13 cellular contexts compared by ENCODE assay signal in the genomic region with DNA sequence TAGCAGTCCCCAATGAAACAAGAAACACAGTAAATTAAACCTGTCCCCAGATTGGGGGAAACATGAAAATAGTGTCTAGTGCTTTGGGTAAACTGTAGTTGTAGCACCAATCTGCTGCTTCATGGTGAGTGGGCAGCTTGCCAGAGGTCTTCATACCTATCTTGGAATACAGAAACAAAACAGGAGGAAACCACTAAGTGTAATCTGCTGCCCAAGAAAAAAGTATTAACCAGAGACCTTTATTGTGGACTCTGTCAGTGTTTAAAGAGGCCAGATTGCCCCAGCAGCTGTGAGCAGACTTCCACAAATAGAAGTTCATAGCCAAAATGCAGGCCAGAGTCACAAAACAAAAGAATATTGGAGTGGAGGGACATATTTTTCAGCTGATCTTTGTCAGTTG. TPM values are rescaled to one million over a fixed set of nuclear protein-coding genes. Genes with fewer than 3 reads are reported as not detected.
DNase-seq lines count a peak whose midpoint lies in the region; ATAC-seq and TF ChIP-seq lines count a peak whose summit lies in the region.
"Had no signal": no experiment of that assay in that cellular context is flagged by ENCODE, and none has a peak within 500 bp of the region (broad histone marks: within the 10 kb centered on the region; RNA-seq: fewer than 3 reads in every experiment).

No MANE protein-coding gene starts in this region.

- no peaks in the 10 kb centered on the region for H3K9me3 ChIP-seq in heart right ventricle
- H3K9me3 ChIP-seq in SK-N-MC (ENCODE audit: low read depth, low read length), result no peaks in the 10 kb centered on the region
- no peaks in the 10 kb centered on the region for H3K9me3 ChIP-seq in transverse colon

- no peaks in the 10 kb centered on the region for H3K9me3 Mint-ChIP-seq in activated CD4-positive, alpha-beta T cell treated with anti-CD3 and anti-CD28 coated beads, Interleukin-2, amount 10 ng/mL, durations not matched to agents 7 days and 5 days
- H3K9me3 Mint-ChIP-seq: activated T-helper 2 cell treated with anti-CD3 and anti-CD28 coated beads, Interferon-gamma antibody, Interleukin-2, Interleukin-4, amounts not matched to agents 10 μg/mL and 5 μg/mL and 100 μg/mL, durations not matched to agents 14 hours and 24 hours and 36 hours; neural progenitor cell had no signal

- intact Hi-C loops in heart right ventricle (cut with DNase I) (loop anchor here in 9 of 10 donors (5.0 to 10.0 kb wide), 10 partner anchors 53 to 530 kb away; a partner anchor contains a TSS), Right ventricle myocardium superior (cut with DNase I) (loop anchor here (2.0 to 10.0 kb wide), 4 partner anchors 54 to 528 kb away; a partner anchor contains a TSS), transverse colon (cut with DNase I; ENCODE audit: low total_unique reads) (loop anchor here (5.0 to 10.0 kb wide), 3 partner anchors 53 to 1610 kb away; a partner anchor contains a TSS)

- in situ Hi-C loops in transverse colon (cut with MboI; ENCODE audit: low pct_ligation_motif_present in 1 of 4, low pct_unique_long_range_greater_than_20kb in 1 of 4, low sequenced_read_pairs in 3 of 4), result loop anchor here in 3 of 4 donors (5.0 to 25.0 kb wide), 4 partner anchors 50 to 523 kb away; a partner anchor contains a TSS

- ATAC-seq in heart right ventricle, result no peak
- ATAC-seq in Right ventricle myocardium superior (ENCODE audit: poor library complexity), result no peak
- no peak for ATAC-seq in HG02981 (IDR thresholded peaks at IDR 0.05; ENCODE audit: unreplicated experiment)

- peaks cover 43% of the 10 kb centered on the region for H3K36me3 Mint-ChIP-seq in activated CD4-positive, alpha-beta T cell treated with anti-CD3 and anti-CD28 coated beads, Interleukin-2, amount 10 ng/mL, durations not matched to agents 7 days and 5 days (ENCODE audit: low read depth)

- DNase-seq in heart right ventricle, result no peak
- no peak for DNase-seq in Right ventricle myocardium superior
- DNase-seq in SK-N-MC (ENCODE audit: low read depth, low spot score), result no peak
- peak; percentile 46 for DNase-seq in fibroblast of the aortic adventitia (ENCODE audit: low read depth)
- no peak for DNase-seq in transverse colon
- DNase-seq in stimulated activated CD4-positive, alpha-beta T cell treated with anti-CD3 and anti-CD28 coated beads, Interleukin-2, amount 100 ng/mL, for 24 hours, result no peak
- DNase-seq in activated CD4-positive, alpha-beta T cell treated with anti-CD3 and anti-CD28 coated beads, Interleukin-2, amount 10 ng/mL, durations not matched to agents 7 days and 5 days, result no peak
- DNase-seq: AML-193, NCI-H345 had no signal

- H3K4me3 ChIP-seq in heart right ventricle, result no peak overlapping the region
- H3K4me3 ChIP-seq in SK-N-MC, result no peak overlapping the region
- H3K4me3 ChIP-seq in fibroblast of the aortic adventitia (ENCODE audit: low read depth, low read length), result no peak overlapping the region
- no peak overlapping the region for H3K4me3 ChIP-seq in transverse colon
- H3K4me3 ChIP-seq: neural progenitor cell had no signal

- no peak for TF ChIP-seq POLR2A in transverse colon (IDR thresholded peaks at IDR 0.05)

- H3K27me3 ChIP-seq in heart right ventricle, result no peaks in the 10 kb centered on the region
- no peaks in the 10 kb centered on the region for H3K27me3 ChIP-seq in transverse colon
- H3K27me3 ChIP-seq: neural progenitor cell had no signal

- POLR2A ChIA-PET in activated CD4-positive, alpha-beta T cell treated with anti-CD3 and anti-CD28 coated beads, Interleukin-2, amount 10 ng/mL, durations not matched to agents 7 days and 5 days (lab: Charles Lee), result no interaction called here

- no peak for TF ChIP-seq EP300 in transverse colon (IDR thresholded peaks at IDR 0.05; ENCODE audit: low read depth)

- no peaks in the 10 kb centered on the region for H3K27me3 Mint-ChIP-seq in activated CD4-positive, alpha-beta T cell treated with anti-CD3 and anti-CD28 coated beads, Interleukin-2, amount 10 ng/mL, durations not matched to agents 7 days and 5 days

- H3K36me3 ChIP-seq in heart right ventricle, result peaks cover 0 to 60% (median 53%) of the 10 kb centered on the region in 9 donors
- H3K36me3 ChIP-seq in SK-N-MC (ENCODE audit: insufficient read depth, low read length), result peaks cover 57% of the 10 kb centered on the region
- H3K36me3 ChIP-seq in transverse colon, result peaks cover 0 to 50% (median 20%) of the 10 kb centered on the region in 4 donors

- no peak overlapping the region for H3K27ac Mint-ChIP-seq in activated CD4-positive, alpha-beta T cell treated with anti-CD3 and anti-CD28 coated beads, Interleukin-2, amount 10 ng/mL, durations not matched to agents 7 days and 5 days
- H3K27ac Mint-ChIP-seq: activated T-helper 2 cell treated with anti-CD3 and anti-CD28 coated beads, Interferon-gamma antibody, Interleukin-2, Interleukin-4, amounts not matched to agents 10 μg/mL and 5 μg/mL and 100 μg/mL, durations not matched to agents 14 hours and 24 hours and 36 hours had no signal

- H3K27ac ChIP-seq in heart right ventricle, result peak overlapping the region in 8 of 10 donors; percentile 3 to 97 (median 52)
- peak overlapping the region; percentile 38; the same call in 1 of the 2 replicates for H3K27ac ChIP-seq in SK-N-MC
- peak overlapping the region in 3 of 4 donors; percentile 11 to 98 (median 97) for H3K27ac ChIP-seq in transverse colon
- H3K27ac ChIP-seq: neural progenitor cell had no signal

- peaks cover 71% of the 10 kb centered on the region for H3K4me1 Mint-ChIP-seq in activated CD4-positive, alpha-beta T cell treated with anti-CD3 and anti-CD28 coated beads, Interleukin-2, amount 10 ng/mL, durations not matched to agents 7 days and 5 days

- CTCF ChIA-PET in activated CD4-positive, alpha-beta T cell treated with anti-CD3 and anti-CD28 coated beads, Interleukin-2, amount 10 ng/mL, durations not matched to agents 7 days and 5 days (lab: Charles Lee), result interaction anchor here (0.5 to 11.9 kb wide), 4 partner anchors 12 to 934 kb away, joined by 3 to 105 read pairs (median 12); no protein-coding TSS in a partner anchor

- H3K4me3 Mint-ChIP-seq in activated CD4-positive, alpha-beta T cell treated with anti-CD3 and anti-CD28 coated beads, Interleukin-2, amount 10 ng/mL, durations not matched to agents 7 days and 5 days, result no peak overlapping the region

- peak overlapping the region; percentile 37 for H3K9ac ChIP-seq in SK-N-MC (ENCODE audit: insufficient read length)
- H3K9ac ChIP-seq: neural progenitor cell had no signal

- peaks cover 5 to 72% (median 46%) of the 10 kb centered on the region in 9 donors for H3K4me1 ChIP-seq in heart right ventricle
- H3K4me1 ChIP-seq in transverse colon, result peaks cover 7 to 59% (median 27%) of the 10 kb centered on the region in 4 donors

- TF ChIP-seq CTCF in heart right ventricle (IDR thresholded peaks at IDR 0.05) (no peak), fibroblast of the aortic adventitia (IDR thresholded peaks at IDR 0.05; ENCODE audit: insufficient read depth, low read length) (no peak), transverse colon (IDR thresholded peaks at IDR 0.05) (no peak)

RNA-seq across cellular contexts. Expression of a gene that starts 2.3 kb away (rescaled TPM):
- total RNA-seq in heart right ventricle (100 to 1,000 TPM; 321 to 630 (median 522) TPM), Right ventricle myocardium superior (484 TPM), fibroblast of the aortic adventitia (ENCODE audit: low replicate concordance) (136 TPM in 2 replicates), transverse colon (100 to 1,000 TPM; 113 to 155 (median 130) TPM)
- 100 to 1,000 TPM; 164 to 215 TPM for polyA plus RNA-seq in heart right ventricle
- 10 to 100 TPM; 60.8 to 66.0 TPM for total RNA-seq in activated CD4-positive, alpha-beta T cell treated with anti-CD3 and anti-CD28 coated beads, Interleukin-2, amount 10 ng/mL, durations not matched to agents 7 days and 5 days

RNA-seq across cellular contexts. Expression of a gene that starts 3.8 kb away (rescaled TPM):
- total RNA-seq in heart right ventricle (10 to 100 TPM; 20.7 to 38.0 (median 25.2) TPM), Right ventricle myocardium superior (18.9 TPM), fibroblast of the aortic adventitia (ENCODE audit: low replicate concordance) (46.6 and 105 TPM in 2 replicates), transverse colon (100 to 1,000 TPM in 1 of 4 donors, 10 to 100 TPM in 3; 25.3 to 177 (median 77.4) TPM)
- polyA plus RNA-seq in heart right ventricle, result 10 to 100 TPM; 13.5 to 18.3 TPM
- 10 to 100 TPM; 63.0 to 72.6 TPM for total RNA-seq in activated CD4-positive, alpha-beta T cell treated with anti-CD3 and anti-CD28 coated beads, Interleukin-2, amount 10 ng/mL, durations not matched to agents 7 days and 5 days

RNA-seq across cellular contexts. Expression of a gene that starts 33.2 kb away (rescaled TPM):
- 1 to 10 TPM in 8 of 10 donors, under 1 TPM in 2; 0.57 to 6.9 (median 2.0) TPM for total RNA-seq in heart right ventricle
- 1 to 10 TPM; 1.0 to 2.2 TPM for polyA plus RNA-seq in heart right ventricle
- 0.54 TPM for total RNA-seq in Right ventricle myocardium superior
- total RNA-seq in fibroblast of the aortic adventitia (ENCODE audit: low replicate concordance), result 58.4 and 164 TPM in 2 replicates
- 10 to 100 TPM in 2 of 4 donors, 1 to 10 TPM in 2; 3.3 to 18.3 (median 9.7) TPM for total RNA-seq in transverse colon
- 1 to 10 TPM; 1.2 to 1.7 TPM for total RNA-seq in activated CD4-positive, alpha-beta T cell treated with anti-CD3 and anti-CD28 coated beads, Interleukin-2, amount 10 ng/mL, durations not matched to agents 7 days and 5 days
- total RNA-seq: activated T-helper 2 cell treated with anti-CD3 and anti-CD28 coated beads, Interferon-gamma antibody, Interleukin-2, Interleukin-4, amounts not matched to agents 10 μg/mL and 5 μg/mL and 100 μg/mL, durations not matched to agents 14 hours and 24 hours and 36 hours had no signal
- polyA plus RNA-seq: keratinocyte had no signal

RNA-seq across cellular contexts. Expression of a gene that starts 49.6 kb away (rescaled TPM):
- total RNA-seq in heart right ventricle, result 1 to 10 TPM; 2.1 to 4.4 (median 2.8) TPM
- 1 to 10 TPM; 2.1 to 3.7 TPM for polyA plus RNA-seq in heart right ventricle
- total RNA-seq in Right ventricle myocardium superior, result 3.0 TPM
- total RNA-seq in fibroblast of the aortic adventitia (ENCODE audit: low replicate concordance), result 7.6 and 11.6 TPM in 2 replicates
- 1 to 10 TPM; 1.1 to 9.6 (median 6.2) TPM for total RNA-seq in transverse colon
- 1 to 10 TPM; 5.6 to 6.8 TPM for total RNA-seq in activated CD4-positive, alpha-beta T cell treated with anti-CD3 and anti-CD28 coated beads, Interleukin-2, amount 10 ng/mL, durations not matched to agents 7 days and 5 days

Comparison
In these comparisons a context has a peak if more than half of its experiments do, and no peak if none do; other contexts are left out.
1. H3K27ac ChIP-seq: peak in every context shown above with its lines; median percentile 97 in transverse colon; 52 in heart right ventricle; 38 in SK-N-MC.